Comparison of ENCODE assay signal across 1 cellular context in the genomic region with DNA sequence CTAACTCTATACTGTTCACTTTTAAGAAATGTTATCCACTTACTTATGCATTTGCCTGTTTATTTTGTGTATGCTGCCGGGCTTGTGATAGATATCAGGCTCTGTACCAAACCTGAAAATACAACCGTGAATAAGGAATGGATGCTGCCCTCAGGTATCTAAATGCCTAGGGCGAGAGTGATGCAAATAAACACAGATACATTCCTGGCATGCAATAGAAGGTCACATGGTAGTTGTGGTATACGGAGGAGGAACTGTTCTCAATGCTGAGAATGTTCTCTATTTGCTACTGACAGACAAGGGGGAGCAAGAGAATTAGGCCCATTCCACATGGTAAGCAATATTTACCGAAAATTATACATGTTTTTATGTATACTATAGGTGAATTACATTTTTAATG.
TF ChIP-seq lines count a peak whose summit lies in the region.

No MANE protein-coding gene starts in this region.

TF ChIP-seq in H1, 55 proteins besides CTCF, POLR2A, EP300 and RAD21 (continued from another document):
- no peak for TF ChIP-seq CHD7 (IDR thresholded peaks at IDR 0.05; ENCODE audit: insufficient replicate concordance, low read length)
